12 cellular contexts compared by ENCODE assay signal in the genomic region with DNA sequence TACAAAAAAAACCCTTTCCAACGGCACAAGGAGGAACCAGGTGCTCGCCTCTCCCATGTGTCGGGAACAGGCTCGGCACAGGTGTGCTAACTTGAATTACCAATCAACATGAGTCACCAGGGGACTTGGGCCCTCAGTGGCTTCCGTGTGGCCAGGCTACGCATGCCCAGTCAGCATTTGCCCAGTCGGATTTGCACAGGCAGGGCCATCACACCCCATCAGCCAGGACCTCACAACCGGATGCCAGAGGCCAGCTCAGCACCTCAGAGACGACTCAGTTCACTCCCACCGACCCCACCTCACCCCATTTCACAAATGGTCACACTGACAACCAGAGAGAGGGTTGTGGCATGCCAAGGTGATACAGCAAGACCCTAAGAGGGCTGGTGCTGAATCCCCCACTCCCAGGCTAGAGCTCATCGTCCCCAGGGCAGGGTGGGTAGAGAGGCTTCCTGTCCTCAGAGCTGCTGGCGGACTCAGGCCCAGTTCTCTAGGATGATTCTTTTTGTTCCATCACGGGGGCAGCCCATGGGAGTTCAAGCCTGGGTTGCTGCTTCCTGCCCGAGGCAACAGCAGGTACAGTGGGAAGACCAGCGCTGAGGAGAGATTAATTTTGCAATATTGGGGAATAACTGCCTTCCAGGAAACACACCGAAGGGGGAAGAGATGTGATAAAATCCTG. TPM values are rescaled to one million over a fixed set of nuclear protein-coding genes. Genes with fewer than 3 reads are reported as not detected.
DNase-seq lines count a peak whose midpoint lies in the region; ATAC-seq and TF ChIP-seq lines count a peak whose summit lies in the region.
"Had no signal": no experiment of that assay in that cellular context is flagged by ENCODE, and none has a peak within 500 bp of the region (broad histone marks: within the 10 kb centered on the region; RNA-seq: fewer than 3 reads in every experiment).

No MANE protein-coding gene starts in this region.

- TF ChIP-seq POLR2A in Peyer's patch (IDR thresholded peaks at IDR 0.05), result peak; percentile 34 to 88

- CTCF ChIA-PET in CD8-positive, alpha-beta memory T cell (lab: Charles Lee), result interaction anchor here (1.0 to 1.5 kb wide), 4 partner anchors 10 to 113 kb away, joined by 3 to 7 read pairs (median 4); partner anchors contain the start of gene TMEM254

- POLR2A ChIA-PET in CD8-positive, alpha-beta memory T cell (lab: Charles Lee), result interaction anchor here (0.7 kb wide), 1 partner anchor 14 kb away, joined by 4 read pairs; the partner anchor contains the start of gene ANXA11

- H3K27ac ChIP-seq in CD8-positive, alpha-beta memory T cell (ENCODE audit: low read depth, low read length), result no peak overlapping the region
- H3K27ac ChIP-seq in Peyer's patch (peak overlapping the region; percentile 60 to 88 (median 76)), psoas muscle (peak overlapping the region; percentile 67), tibial artery (no peak overlapping the region), brain microvascular endothelial cell (no peak overlapping the region)
- H3K27ac ChIP-seq in effector memory CD4-positive, alpha-beta T cell (ENCODE audit: insufficient read depth, low read length, poor library complexity, severe bottlenecking), result peak overlapping the region; percentile 43
- H3K27ac ChIP-seq: SJSA1 had no signal

- peak overlapping the region; percentile 83 to 98 (median 91) for H3K27ac Mint-ChIP-seq in CD8-positive, alpha-beta memory T cell

- 54 to 65% (median 54%) methylated on average over 16 of the region's 16 CpGs for WGBS in psoas muscle, 3 donors

- H3K36me3 Mint-ChIP-seq in CD8-positive, alpha-beta memory T cell, result peaks cover 0 to 33% (median 10%) of the 10 kb centered on the region in 3 donors

- no peaks in the 10 kb centered on the region for H3K27me3 ChIP-seq in CD8-positive, alpha-beta memory T cell (ENCODE audit: insufficient read depth, low read length, poor library complexity, severe bottlenecking)
- H3K27me3 ChIP-seq in Peyer's patch, result no peaks in the 10 kb centered on the region
- no peaks in the 10 kb centered on the region for H3K27me3 ChIP-seq in effector memory CD4-positive, alpha-beta T cell (replicated peaks; ENCODE audit: control insufficient read depth, insufficient read depth, low read length, poor library complexity, severe bottlenecking)
- H3K27me3 ChIP-seq in psoas muscle (ENCODE audit: insufficient read depth in 3 of 3, low read length in 2 of 3), result no peaks in the 10 kb centered on the region
- H3K27me3 ChIP-seq in tibial artery, result no peaks in the 10 kb centered on the region
- H3K27me3 ChIP-seq in brain microvascular endothelial cell (replicated peaks), result no peaks in the 10 kb centered on the region
- H3K27me3 ChIP-seq: SJSA1 had no signal

- H3K36me3 ChIP-seq in CD8-positive, alpha-beta memory T cell (ENCODE audit: insufficient read depth, low read length), result peaks cover 10% of the 10 kb centered on the region
- H3K36me3 ChIP-seq in Peyer's patch (no peaks in the 10 kb centered on the region), psoas muscle (ENCODE audit: insufficient read depth in 1 of 2, low read depth in 1 of 2) (no peaks in the 10 kb centered on the region), tibial artery (no peaks in the 10 kb centered on the region), brain microvascular endothelial cell (replicated peaks) (peaks cover 19% of the 10 kb centered on the region)
- peaks cover 4% of the 10 kb centered on the region for H3K36me3 ChIP-seq in effector memory CD4-positive, alpha-beta T cell (ENCODE audit: control insufficient read depth, insufficient read depth, low read length)

- peaks cover 73 to 89% (median 85%) of the 10 kb centered on the region in 3 donors for H3K4me1 Mint-ChIP-seq in CD8-positive, alpha-beta memory T cell

- no peaks in the 10 kb centered on the region for H3K27me3 Mint-ChIP-seq in CD8-positive, alpha-beta memory T cell

- in situ Hi-C loops in brain microvascular endothelial cell (cut with HindIII; ENCODE audit: low pct_ligation_motif_present, low sequenced_read_pairs), result no loop called here

- H3K4me1 ChIP-seq in CD8-positive, alpha-beta memory T cell (ENCODE audit: insufficient read depth, low read length), result peaks cover 84% of the 10 kb centered on the region
- H3K4me1 ChIP-seq in Peyer's patch, result peaks cover 12 to 82% (median 39%) of the 10 kb centered on the region in 4 donors
- peaks cover 60% of the 10 kb centered on the region for H3K4me1 ChIP-seq in effector memory CD4-positive, alpha-beta T cell (ENCODE audit: control insufficient read depth, insufficient read depth, low read length, poor library complexity, severe bottlenecking)
- H3K4me1 ChIP-seq in psoas muscle, result peaks cover 93% of the 10 kb centered on the region
- H3K4me1 ChIP-seq in tibial artery, result peaks cover 0 to 79% (median 50%) of the 10 kb centered on the region in 4 donors

- ATAC-seq in psoas muscle, result peak; percentile 15 to 56 (median 45)
- no peak for ATAC-seq in GM21786 (IDR thresholded peaks at IDR 0.05; ENCODE audit: unreplicated experiment)
- ATAC-seq in GM19397 (IDR thresholded peaks at IDR 0.05; ENCODE audit: unreplicated experiment), result no peak

- H3K4me3 ChIP-seq in CD8-positive, alpha-beta memory T cell (ENCODE audit: low read length), result no peak overlapping the region
- no peak overlapping the region for H3K4me3 ChIP-seq in Peyer's patch
- H3K4me3 ChIP-seq in effector memory CD4-positive, alpha-beta T cell (ENCODE audit: insufficient read depth, low read depth, low read length, poor library complexity, severe bottlenecking), result no peak overlapping the region
- no peak overlapping the region for H3K4me3 ChIP-seq in psoas muscle
- H3K4me3 ChIP-seq in tibial artery, result no peak overlapping the region
- no peak overlapping the region for H3K4me3 ChIP-seq in brain microvascular endothelial cell (ENCODE audit: low read depth, low read length)
- H3K4me3 ChIP-seq: SJSA1 had no signal

- no peak for TF ChIP-seq CTCF in Peyer's patch (IDR thresholded peaks at IDR 0.05)
- no peak for TF ChIP-seq CTCF in psoas muscle (IDR thresholded peaks at IDR 0.05)
- TF ChIP-seq CTCF in tibial artery (IDR thresholded peaks at IDR 0.05), result no peak
- TF ChIP-seq CTCF in brain microvascular endothelial cell (IDR thresholded peaks at IDR 0.05; ENCODE audit: low read depth, low read length, missing control alignments), result no peak

- H3K9me3 ChIP-seq in CD8-positive, alpha-beta memory T cell (ENCODE audit: low read length), result no peaks in the 10 kb centered on the region
- H3K9me3 ChIP-seq in Peyer's patch (no peaks in the 10 kb centered on the region), psoas muscle (no peaks in the 10 kb centered on the region), tibial artery (no peaks in the 10 kb centered on the region)
- H3K9me3 ChIP-seq in effector memory CD4-positive, alpha-beta T cell (ENCODE audit: control insufficient read depth, low read length), result no peaks in the 10 kb centered on the region
- H3K9me3 ChIP-seq: SJSA1 had no signal

- no peaks in the 10 kb centered on the region for H3K9me3 Mint-ChIP-seq in CD8-positive, alpha-beta memory T cell

- intact Hi-C loops in psoas muscle (cut with DNase I), result no loop called here
- intact Hi-C loops in tibial artery (cut with DNase I; ENCODE audit: low total_unique reads), result no loop called here

- peak in 1 of 5 donors; percentile 21 for DNase-seq in CD8-positive, alpha-beta memory T cell
- peak; percentile 51 to 92 (median 89) for DNase-seq in Peyer's patch
- no peak for DNase-seq in effector memory CD4-positive, alpha-beta T cell
- DNase-seq in psoas muscle, result peak in 1 of 2 donors; percentile 61
- DNase-seq in tibial artery, result no peak
- DNase-seq in brain microvascular endothelial cell, result no peak
- DNase-seq: dermis blood vessel endothelial cell, DND-41, NCI-H187 treated with DMSO at 0.1 percent for 48 hours had no signal

- H3K4me3 Mint-ChIP-seq in CD8-positive, alpha-beta memory T cell, result peak overlapping the region in 6 of 7 donors; percentile 18 to 81 (median 54)

RNA-seq across cellular contexts. Expression of gene ANXA11, which starts 13.6 kb away (rescaled TPM):
- total RNA-seq in CD8-positive, alpha-beta memory T cell, result 100 to 1,000 TPM; 211 to 217 TPM
- polyA plus RNA-seq in CD8-positive, alpha-beta memory T cell, result 292 TPM
- 100 to 1,000 TPM; 110 to 269 (median 238) TPM for total RNA-seq in Peyer's patch
- 100 to 1,000 TPM; 120 to 389 (median 273) TPM for total RNA-seq in psoas muscle
- 100 to 1,000 TPM; 112 to 164 (median 132) TPM for polyA plus RNA-seq in psoas muscle

RNA-seq across cellular contexts. Expression of gene PLAC9, which starts 59.2 kb away (rescaled TPM):
- not detected for total RNA-seq in CD8-positive, alpha-beta memory T cell
- not detected for polyA plus RNA-seq in CD8-positive, alpha-beta memory T cell
- total RNA-seq in Peyer's patch, result 10 to 100 TPM in 2 of 4 donors, 1 to 10 TPM in 2; 4.0 to 12.4 (median 8.9) TPM
- 10 to 100 TPM in 1 of 4 donors, 1 to 10 TPM in 3; 5.4 to 14.6 (median 8.8) TPM for total RNA-seq in psoas muscle
- 1 to 10 TPM; 8.5 to 9.5 (median 9.4) TPM for polyA plus RNA-seq in psoas muscle
- total RNA-seq: SJSA1 had no signal

Comparison
In these comparisons a context has a peak if more than half of its experiments do, and no peak if none do; other contexts are left out.
1. DNase-seq: peak in Peyer's patch (3 of 3); none in effector memory CD4-positive, alpha-beta T cell (0 of 3), tibial artery (0 of 2) and brain microvascular endothelial cell (single experiment).
2. H3K27ac ChIP-seq: peak in Peyer's patch (4 of 4), effector memory CD4-positive, alpha-beta T cell (single experiment) and psoas muscle (single experiment); none in CD8-positive, alpha-beta memory T cell (single experiment), tibial artery (0 of 2) and brain microvascular endothelial cell (single experiment).
3. ATAC-seq: peak in psoas muscle (4 of 4); none in GM21786 (single experiment) and GM19397 (single experiment).
4. RNA of gene PLAC9, which starts 59.2 kb away (total RNA-seq): 4.0 to 12.4 TPM in Peyer's patch and 5.4 to 14.6 TPM in psoas muscle; not detected in CD8-positive, alpha-beta memory T cell; every median in the first group is over 4 times any median in the second.